8 cellular contexts compared by ENCODE assay signal in the genomic region with DNA sequence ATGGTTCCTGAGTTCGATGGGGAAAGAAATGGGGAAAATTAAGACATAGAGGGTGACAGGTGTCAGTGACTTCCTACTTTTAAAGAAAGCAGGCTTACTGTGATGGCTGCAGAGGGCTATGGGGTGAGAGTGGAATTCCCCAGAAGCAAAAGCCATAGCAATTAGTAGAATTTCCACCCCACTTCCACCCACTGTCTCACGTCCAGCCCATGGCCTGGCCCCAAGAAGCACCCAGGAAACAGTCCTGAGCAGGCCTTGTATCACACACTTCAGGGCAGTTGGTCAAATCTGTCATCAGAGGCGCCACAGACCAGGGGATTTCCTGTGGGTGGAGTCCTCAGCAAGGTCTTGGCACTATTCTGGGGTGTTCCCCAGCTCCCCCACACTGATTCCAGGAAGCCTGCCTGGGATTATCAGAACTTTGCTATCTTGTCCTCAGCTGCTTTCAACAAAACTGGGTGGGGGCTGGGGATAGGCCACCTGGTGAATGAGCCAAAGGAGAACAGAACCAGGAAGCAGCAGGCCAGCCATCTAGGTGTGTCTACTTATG.
DNase-seq lines count a peak whose midpoint lies in the region; ATAC-seq and TF ChIP-seq lines count a peak whose summit lies in the region.

No MANE protein-coding gene starts in this region.

- H3K27ac Mint-ChIP-seq in naive thymus-derived CD4-positive, alpha-beta T cell = peak overlapping the region; percentile 29 to 96 (median 72)

- peak; percentile 61 for TF ChIP-seq POLR2A in GM19193 (IDR thresholded peaks at IDR 0.05; ENCODE audit: extremely low read depth, insufficient read depth, insufficient read length)

- intact Hi-C loops in naive thymus-derived CD4-positive, alpha-beta T cell (cut with micrococcal nuclease) = loop anchor here in 1 of 2 donors (1.0 to 2.0 kb wide), 4 partner anchors 10 to 119 kb away; no protein-coding TSS in a partner anchor
- intact Hi-C loops in tibial artery (cut with DNase I; ENCODE audit: low total_unique reads) = no loop called here

- peak; percentile 72 to 73 for DNase-seq in activated CD4-positive, alpha-beta T cell treated with anti-CD3 and anti-CD28 coated beads for 4 hours
- DNase-seq in naive thymus-derived CD4-positive, alpha-beta T cell = peak in 2 of 9 donors; percentile 15 to 73
- no peak for DNase-seq in caudate nucleus (lab: John Stamatoyannopoulos, UW)
- no peak for DNase-seq in nucleus accumbens (lab: John Stamatoyannopoulos, UW)
- no peak for DNase-seq in tibial artery
- DNase-seq in NCI-H510A treated with DMSO at 0.1 percent for 48 hours (lab: John Stamatoyannopoulos, UW) = no peak

- peak; percentile 66 for ATAC-seq in HG03095 (IDR thresholded peaks at IDR 0.05; ENCODE audit: unreplicated experiment)
- ATAC-seq in naive thymus-derived CD4-positive, alpha-beta T cell = peak; percentile 80

- TF ChIP-seq CTCF in tibial artery (IDR thresholded peaks at IDR 0.05) = no peak

- H3K4me1 ChIP-seq in naive thymus-derived CD4-positive, alpha-beta T cell (ENCODE audit: control insufficient read depth in 2 of 2, insufficient read depth in 2 of 2, low read length in 2 of 2) = peaks cover 21 to 38% of the 10 kb centered on the region in 2 donors
- H3K4me1 ChIP-seq in tibial artery = no peaks in the 10 kb centered on the region

- peaks cover 27 to 82% (median 39%) of the 10 kb centered on the region in 7 donors for H3K4me1 Mint-ChIP-seq in naive thymus-derived CD4-positive, alpha-beta T cell

- H3K27ac ChIP-seq in naive thymus-derived CD4-positive, alpha-beta T cell (ENCODE audit: low read depth, low read length) = peak overlapping the region; percentile 50
- H3K27ac ChIP-seq in caudate nucleus (ENCODE audit: low read depth, low read length) (no peak overlapping the region), tibial artery (no peak overlapping the region)

- H3K9me3 Mint-ChIP-seq in naive thymus-derived CD4-positive, alpha-beta T cell = peaks cover 0 to 14% (median 0%) of the 10 kb centered on the region in 11 donors

- H3K36me3 Mint-ChIP-seq in naive thymus-derived CD4-positive, alpha-beta T cell = peaks cover 0 to 30% (median 8%) of the 10 kb centered on the region in 5 donors

- H3K27me3 ChIP-seq in naive thymus-derived CD4-positive, alpha-beta T cell (ENCODE audit: control insufficient read depth in 2 of 2, insufficient read depth in 2 of 2, low read length in 2 of 2) = no peaks in the 10 kb centered on the region
- no peaks in the 10 kb centered on the region for H3K27me3 ChIP-seq in tibial artery

- H3K4me3 ChIP-seq in naive thymus-derived CD4-positive, alpha-beta T cell (ENCODE audit: low read length) = no peak overlapping the region
- no peak overlapping the region for H3K4me3 ChIP-seq in tibial artery

- POLR2A ChIA-PET in naive thymus-derived CD4-positive, alpha-beta T cell (lab: Charles Lee) = interaction anchor here (1.7 kb wide), 1 partner anchor 115 kb away, joined by 3 read pairs; no protein-coding TSS in a partner anchor

- H3K36me3 ChIP-seq in naive thymus-derived CD4-positive, alpha-beta T cell (ENCODE audit: control insufficient read depth in 2 of 3, insufficient read depth in 3 of 3, low read length in 3 of 3) = no peaks in the 10 kb centered on the region
- no peaks in the 10 kb centered on the region for H3K36me3 ChIP-seq in tibial artery

- no peaks in the 10 kb centered on the region for H3K27me3 Mint-ChIP-seq in naive thymus-derived CD4-positive, alpha-beta T cell

- H3K9me3 ChIP-seq in naive thymus-derived CD4-positive, alpha-beta T cell (ENCODE audit: control insufficient read depth in 2 of 3, low read length in 3 of 3) = no peaks in the 10 kb centered on the region
- no peaks in the 10 kb centered on the region for H3K9me3 ChIP-seq in tibial artery

- H3K4me3 Mint-ChIP-seq in naive thymus-derived CD4-positive, alpha-beta T cell = peak overlapping the region in 7 of 10 donors; percentile 10 to 75 (median 34)

- CTCF ChIA-PET in naive thymus-derived CD4-positive, alpha-beta T cell (lab: Charles Lee) = interaction anchor here (1.2 kb wide), 1 partner anchor 123 kb away, joined by 3 read pairs; no protein-coding TSS in a partner anchor

Comparison
In these comparisons a context has a peak if more than half of its experiments do, and no peak if none do; other contexts are left out.
1. DNase-seq: peak in activated CD4-positive, alpha-beta T cell treated with anti-CD3 and anti-CD28 coated beads for 4 hours (2 of 2); none in caudate nucleus (0 of 61), nucleus accumbens (0 of 56), tibial artery (0 of 2) and NCI-H510A treated with DMSO at 0.1 percent for 48 hours (single experiment).